ENCODE assay signal across 1 cellular context in the genomic region with DNA sequence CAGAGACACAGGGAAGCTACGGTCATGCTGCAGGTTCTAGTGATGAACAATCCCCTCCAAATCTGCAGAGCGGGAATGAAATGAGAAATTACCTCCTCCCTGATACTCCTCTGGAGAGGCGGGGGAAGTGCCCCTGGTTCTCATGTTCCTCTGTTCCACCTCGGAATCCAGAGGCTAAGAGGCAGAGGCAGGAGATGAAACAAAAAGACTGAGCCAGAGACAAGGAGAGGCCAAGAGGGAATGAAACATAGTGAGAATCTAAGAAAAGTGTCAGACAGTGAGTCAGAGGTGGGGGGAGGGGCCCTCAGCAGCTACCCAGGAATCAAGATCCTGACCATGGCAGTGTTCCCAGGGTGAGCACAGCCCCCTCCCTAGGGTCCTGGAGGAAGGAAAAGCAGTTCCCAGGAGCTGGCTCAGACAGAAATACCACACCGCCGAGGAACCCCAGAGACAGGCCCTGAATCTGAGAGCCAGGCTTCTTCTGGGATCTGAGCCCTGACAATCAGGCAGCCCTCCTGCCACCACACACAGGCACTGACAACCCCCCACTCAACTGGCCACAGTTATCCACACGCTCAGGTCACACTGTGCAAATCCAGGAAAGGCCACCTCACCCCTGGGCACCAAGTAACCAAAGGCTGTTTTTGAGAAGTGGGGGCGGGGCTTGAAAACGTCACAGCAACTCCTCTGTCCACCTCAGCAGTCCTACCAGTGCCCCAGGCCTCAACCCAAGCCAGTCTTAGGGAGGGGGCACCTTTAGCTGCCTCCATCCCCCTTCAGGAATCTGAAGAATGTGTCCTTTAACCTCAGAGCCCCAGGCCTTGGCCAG.
A peak's percentile ranks its signal among the peaks of the same experiment; 100 is the strongest.
TF ChIP-seq lines count a peak whose summit lies in the region.

No MANE protein-coding gene starts in this region.

TF ChIP-seq in K562, 482 proteins besides CTCF, POLR2A, EP300 and RAD21 (continued from another document):
- TF ChIP-seq, protein P1, sequence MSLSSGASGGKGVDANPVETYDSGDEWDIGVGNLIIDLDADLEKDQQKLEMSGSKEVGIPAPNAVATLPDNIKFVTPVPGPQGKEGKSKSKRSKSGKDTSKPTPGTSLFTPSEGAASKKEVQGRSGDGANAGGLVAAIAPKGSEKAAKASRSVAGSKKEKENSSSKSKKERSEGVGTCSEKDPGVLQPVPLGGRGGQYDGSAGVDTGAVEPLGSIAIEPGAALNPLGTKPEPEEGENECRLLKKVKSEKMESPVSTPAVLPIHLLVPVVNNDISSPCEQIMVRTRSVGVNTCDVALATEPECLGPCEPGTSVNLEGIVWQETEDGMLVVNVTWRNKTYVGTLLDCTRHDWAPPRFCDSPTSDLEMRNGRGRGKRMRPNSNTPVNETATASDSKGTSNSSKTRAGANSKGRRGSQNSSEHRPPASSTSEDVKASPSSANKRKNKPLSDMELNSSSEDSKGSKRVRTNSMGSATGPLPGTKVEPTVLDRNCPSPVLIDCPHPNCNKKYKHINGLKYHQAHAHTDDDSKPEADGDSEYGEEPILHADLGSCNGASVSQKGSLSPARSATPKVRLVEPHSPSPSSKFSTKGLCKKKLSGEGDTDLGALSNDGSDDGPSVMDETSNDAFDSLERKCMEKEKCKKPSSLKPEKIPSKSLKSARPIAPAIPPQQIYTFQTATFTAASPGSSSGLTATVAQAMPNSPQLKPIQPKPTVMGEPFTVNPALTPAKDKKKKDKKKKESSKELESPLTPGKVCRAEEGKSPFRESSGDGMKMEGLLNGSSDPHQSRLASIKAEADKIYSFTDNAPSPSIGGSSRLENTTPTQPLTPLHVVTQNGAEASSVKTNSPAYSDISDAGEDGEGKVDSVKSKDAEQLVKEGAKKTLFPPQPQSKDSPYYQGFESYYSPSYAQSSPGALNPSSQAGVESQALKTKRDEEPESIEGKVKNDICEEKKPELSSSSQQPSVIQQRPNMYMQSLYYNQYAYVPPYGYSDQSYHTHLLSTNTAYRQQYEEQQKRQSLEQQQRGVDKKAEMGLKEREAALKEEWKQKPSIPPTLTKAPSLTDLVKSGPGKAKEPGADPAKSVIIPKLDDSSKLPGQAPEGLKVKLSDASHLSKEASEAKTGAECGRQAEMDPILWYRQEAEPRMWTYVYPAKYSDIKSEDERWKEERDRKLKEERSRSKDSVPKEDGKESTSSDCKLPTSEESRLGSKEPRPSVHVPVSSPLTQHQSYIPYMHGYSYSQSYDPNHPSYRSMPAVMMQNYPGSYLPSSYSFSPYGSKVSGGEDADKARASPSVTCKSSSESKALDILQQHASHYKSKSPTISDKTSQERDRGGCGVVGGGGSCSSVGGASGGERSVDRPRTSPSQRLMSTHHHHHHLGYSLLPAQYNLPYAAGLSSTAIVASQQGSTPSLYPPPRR (CRISPR knock-in tag; IDR thresholded peaks at IDR 0.05; ENCODE audit: borderline replicate concordance), result no peak
- TF ChIP-seq SIX5 (IDR thresholded peaks at IDR 0.05; ENCODE audit: borderline replicate concordance in 1 of 2, insufficient read depth in 1 of 2, low read depth in 1 of 2, low read length in 2 of 2) (no peak), HIVEP1 (CRISPR knock-in tag; IDR thresholded peaks at IDR 0.05) (no peak), SRSF7 (optimal IDR thresholded peaks at IDR 0.05; ENCODE audit: low read depth, low read length) (no peak), FIP1L1 (IDR thresholded peaks at IDR 0.05; ENCODE audit: low read depth, low read length, poor library complexity, severe bottlenecking) (no peak), STAT5A (IDR thresholded peaks at IDR 0.05; ENCODE audit: borderline replicate concordance, low read length) (no peak), ZNF347 (CRISPR knock-in tag; IDR thresholded peaks at IDR 0.05; ENCODE audit: low read depth) (no peak), ZNF23 (CRISPR knock-in tag; IDR thresholded peaks at IDR 0.05) (no peak), EZH2 (IDR thresholded peaks at IDR 0.05; ENCODE audit: borderline replicate concordance, low read depth, low read length) (no peak), EWSR1 (IDR thresholded peaks at IDR 0.05; ENCODE audit: borderline replicate concordance, low read depth, partially characterized antibody) (no peak), ZNF175 (CRISPR knock-in tag; IDR thresholded peaks at IDR 0.05; ENCODE audit: low read depth) (no peak), PRPF4 (IDR thresholded peaks at IDR 0.05; ENCODE audit: insufficient read depth, low read depth, low read length, poor library complexity, severe bottlenecking) (no peak), ZNF212 (CRISPR knock-in tag; IDR thresholded peaks at IDR 0.05) (no peak), SOX6 (IDR thresholded peaks at IDR 0.05) (0 out of 2 replicates have a peak, but pooled peaks have one; percentile 58), SAFB2 (IDR thresholded peaks at IDR 0.05; ENCODE audit: borderline replicate concordance, low read depth, low read length, severe bottlenecking) (no peak), KAT8 (IDR thresholded peaks at IDR 0.05; ENCODE audit: low read depth) (no peak), YBX1 (IDR thresholded peaks at IDR 0.05) (no peak)
- TF ChIP-seq, protein P2, sequence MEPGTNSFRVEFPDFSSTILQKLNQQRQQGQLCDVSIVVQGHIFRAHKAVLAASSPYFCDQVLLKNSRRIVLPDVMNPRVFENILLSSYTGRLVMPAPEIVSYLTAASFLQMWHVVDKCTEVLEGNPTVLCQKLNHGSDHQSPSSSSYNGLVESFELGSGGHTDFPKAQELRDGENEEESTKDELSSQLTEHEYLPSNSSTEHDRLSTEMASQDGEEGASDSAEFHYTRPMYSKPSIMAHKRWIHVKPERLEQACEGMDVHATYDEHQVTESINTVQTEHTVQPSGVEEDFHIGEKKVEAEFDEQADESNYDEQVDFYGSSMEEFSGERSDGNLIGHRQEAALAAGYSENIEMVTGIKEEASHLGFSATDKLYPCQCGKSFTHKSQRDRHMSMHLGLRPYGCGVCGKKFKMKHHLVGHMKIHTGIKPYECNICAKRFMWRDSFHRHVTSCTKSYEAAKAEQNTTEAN (CRISPR knock-in tag; IDR thresholded peaks at IDR 0.05), result no peak
- TF ChIP-seq, protein P3, sequence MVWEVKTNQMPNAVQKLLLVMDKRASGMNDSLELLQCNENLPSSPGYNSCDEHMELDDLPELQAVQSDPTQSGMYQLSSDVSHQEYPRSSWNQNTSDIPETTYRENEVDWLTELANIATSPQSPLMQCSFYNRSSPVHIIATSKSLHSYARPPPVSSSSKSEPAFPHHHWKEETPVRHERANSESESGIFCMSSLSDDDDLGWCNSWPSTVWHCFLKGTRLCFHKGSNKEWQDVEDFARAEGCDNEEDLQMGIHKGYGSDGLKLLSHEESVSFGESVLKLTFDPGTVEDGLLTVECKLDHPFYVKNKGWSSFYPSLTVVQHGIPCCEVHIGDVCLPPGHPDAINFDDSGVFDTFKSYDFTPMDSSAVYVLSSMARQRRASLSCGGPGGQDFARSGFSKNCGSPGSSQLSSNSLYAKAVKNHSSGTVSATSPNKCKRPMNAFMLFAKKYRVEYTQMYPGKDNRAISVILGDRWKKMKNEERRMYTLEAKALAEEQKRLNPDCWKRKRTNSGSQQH (CRISPR knock-in tag; IDR thresholded peaks at IDR 0.05), result no peak
- TF ChIP-seq, protein P4, sequence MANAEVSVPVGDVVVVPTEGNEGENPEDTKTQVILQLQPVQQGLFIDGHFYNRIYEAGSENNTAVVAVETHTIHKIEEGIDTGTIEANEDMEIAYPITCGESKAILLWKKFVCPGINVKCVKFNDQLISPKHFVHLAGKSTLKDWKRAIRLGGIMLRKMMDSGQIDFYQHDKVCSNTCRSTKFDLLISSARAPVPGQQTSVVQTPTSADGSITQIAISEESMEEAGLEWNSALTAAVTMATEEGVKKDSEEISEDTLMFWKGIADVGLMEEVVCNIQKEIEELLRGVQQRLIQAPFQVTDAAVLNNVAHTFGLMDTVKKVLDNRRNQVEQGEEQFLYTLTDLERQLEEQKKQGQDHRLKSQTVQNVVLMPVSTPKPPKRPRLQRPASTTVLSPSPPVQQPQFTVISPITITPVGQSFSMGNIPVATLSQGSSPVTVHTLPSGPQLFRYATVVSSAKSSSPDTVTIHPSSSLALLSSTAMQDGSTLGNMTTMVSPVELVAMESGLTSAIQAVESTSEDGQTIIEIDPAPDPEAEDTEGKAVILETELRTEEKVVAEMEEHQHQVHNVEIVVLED (CRISPR knock-in tag; IDR thresholded peaks at IDR 0.05), result no peak
- TF ChIP-seq, protein P5, sequence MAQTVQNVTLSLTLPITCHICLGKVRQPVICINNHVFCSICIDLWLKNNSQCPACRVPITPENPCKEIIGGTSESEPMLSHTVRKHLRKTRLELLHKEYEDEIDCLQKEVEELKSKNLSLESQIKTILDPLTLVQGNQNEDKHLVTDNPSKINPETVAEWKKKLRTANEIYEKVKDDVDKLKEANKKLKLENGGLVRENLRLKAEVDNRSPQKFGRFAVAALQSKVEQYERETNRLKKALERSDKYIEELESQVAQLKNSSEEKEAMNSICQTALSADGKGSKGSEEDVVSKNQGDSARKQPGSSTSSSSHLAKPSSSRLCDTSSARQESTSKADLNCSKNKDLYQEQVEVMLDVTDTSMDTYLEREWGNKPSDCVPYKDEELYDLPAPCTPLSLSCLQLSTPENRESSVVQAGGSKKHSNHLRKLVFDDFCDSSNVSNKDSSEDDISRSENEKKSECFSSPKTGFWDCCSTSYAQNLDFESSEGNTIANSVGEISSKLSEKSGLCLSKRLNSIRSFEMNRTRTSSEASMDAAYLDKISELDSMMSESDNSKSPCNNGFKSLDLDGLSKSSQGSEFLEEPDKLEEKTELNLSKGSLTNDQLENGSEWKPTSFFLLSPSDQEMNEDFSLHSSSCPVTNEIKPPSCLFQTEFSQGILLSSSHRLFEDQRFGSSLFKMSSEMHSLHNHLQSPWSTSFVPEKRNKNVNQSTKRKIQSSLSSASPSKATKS (CRISPR knock-in tag; IDR thresholded peaks at IDR 0.05), result no peak
TF ChIP-seq in K562: peak in this region for 62.
